In genomic region chr2:11203480-11203879, GRCh38 we compare ENCODE assay signal across 9 cellular contexts. TPM values are rescaled to one million over a fixed set of nuclear protein-coding genes. Genes with fewer than 3 reads are reported as not detected.
A peak's percentile ranks its signal among the peaks of the same experiment; 100 is the strongest.
DNase-seq lines count a peak whose midpoint lies in the region; ATAC-seq and TF ChIP-seq lines count a peak whose summit lies in the region.
"Had no signal": no experiment of that assay in that cellular context is flagged by ENCODE, and none has a peak within 500 bp of the region (broad histone marks: within the 10 kb centered on the region; RNA-seq: fewer than 3 reads in every experiment).

No MANE protein-coding gene starts in this region.

- no peak for TF ChIP-seq RAD21 in IMR-90 (IDR thresholded peaks at IDR 0.05; ENCODE audit: low read length)

- H3K9ac ChIP-seq in IMR-90 (ENCODE audit: low read depth, low read length): no peak overlapping the region

- H3K9me3 Mint-ChIP-seq in activated naive CD8-positive, alpha-beta T cell treated with anti-CD3 and anti-CD28 coated beads, Interleukin-2, amount 50 U/mL, for 24 hours: no peaks in the 10 kb centered on the region
- no peaks in the 10 kb centered on the region for H3K9me3 Mint-ChIP-seq in activated naive CD8-positive, alpha-beta T cell treated with anti-CD3 and anti-CD28 coated beads for 36 hours

- TF ChIP-seq CTCF in IMR-90 (conservative IDR thresholded peaks at IDR 0.05; ENCODE audit: low read depth, low read length) (no peak), upper lobe of right lung (IDR thresholded peaks at IDR 0.05) (no peak), adrenal gland (IDR thresholded peaks at IDR 0.05) (no peak), omental fat pad (IDR thresholded peaks at IDR 0.05) (no peak)

- H3K4me2 ChIP-seq in IMR-90 (ENCODE audit: low read depth, low read length): peak overlapping the region; percentile 16; the same call in 1 of the 2 replicates

- no peak overlapping the region for H2BK120ac ChIP-seq in IMR-90 (ENCODE audit: low read depth, low read length)

- no peak overlapping the region for H3K27ac Mint-ChIP-seq in activated naive CD8-positive, alpha-beta T cell treated with anti-CD3 and anti-CD28 coated beads, Interleukin-2, amount 50 U/mL, for 24 hours
- H3K27ac Mint-ChIP-seq in activated naive CD8-positive, alpha-beta T cell treated with anti-CD3 and anti-CD28 coated beads for 36 hours: no peak overlapping the region

- no peak overlapping the region for H4K91ac ChIP-seq in IMR-90 (ENCODE audit: insufficient read depth, low read depth, low read length)

- H3K9me1 ChIP-seq in IMR-90 (ENCODE audit: insufficient read depth, low read length): no peaks in the 10 kb centered on the region

- no peaks in the 10 kb centered on the region for H3K27me3 Mint-ChIP-seq in activated naive CD8-positive, alpha-beta T cell treated with anti-CD3 and anti-CD28 coated beads, Interleukin-2, amount 50 U/mL, for 24 hours
- H3K27me3 Mint-ChIP-seq in activated naive CD8-positive, alpha-beta T cell treated with anti-CD3 and anti-CD28 coated beads for 36 hours: no peaks in the 10 kb centered on the region

- no peak overlapping the region for H3K18ac ChIP-seq in IMR-90 (ENCODE audit: low read depth, low read length)

- H3K27ac ChIP-seq in IMR-90 (ENCODE audit: insufficient read depth, low read length): no peak overlapping the region
- no peak overlapping the region for H3K27ac ChIP-seq in upper lobe of right lung
- no peak overlapping the region for H3K27ac ChIP-seq in adrenal gland
- H3K27ac ChIP-seq: left ventricle myocardium inferior had no signal

- H3K36me3 ChIP-seq in IMR-90 (ENCODE audit: control insufficient read depth, insufficient read depth, low read length) (peaks cover 28% of the 10 kb centered on the region), upper lobe of right lung (peaks cover 69% of the 10 kb centered on the region), adrenal gland (replicated peaks in 1 of 2) (peaks cover 0 to 37% of the 10 kb centered on the region in 2 donors)

- no peak overlapping the region for H2AK5ac ChIP-seq in IMR-90 (ENCODE audit: low read depth, low read length)

- peaks cover 3% of the 10 kb centered on the region; the same call in 1 of the 2 replicates for H4K20me1 ChIP-seq in IMR-90 (ENCODE audit: insufficient read depth, low read length)

- H2AK9ac ChIP-seq in IMR-90 (replicated peaks; ENCODE audit: low read depth, low read length, poor library complexity): no peak overlapping the region

- intact Hi-C loops in IMR-90 (cut with micrococcal nuclease) (no loop called here), upper lobe of right lung (cut with DNase I) (no loop called here), adrenal gland (cut with DNase I) (no loop called here)

- BruUV-seq in IMR-90 (replicated peaks; lab: Mats Ljungman, UMichigan): no TSS peak

- no peak overlapping the region for H2BK20ac ChIP-seq in IMR-90 (ENCODE audit: low read depth, low read length)

- H3K36me3 Mint-ChIP-seq in activated naive CD8-positive, alpha-beta T cell treated with anti-CD3 and anti-CD28 coated beads, Interleukin-2, amount 50 U/mL, for 24 hours (ENCODE audit: low read depth): peaks cover 19% of the 10 kb centered on the region
- H3K36me3 Mint-ChIP-seq in activated naive CD8-positive, alpha-beta T cell treated with anti-CD3 and anti-CD28 coated beads for 36 hours: no peaks in the 10 kb centered on the region

- in situ Hi-C loops in IMR-90 (cut with MboI; ENCODE audit: low sequenced_read_pairs): no loop called here

- ATAC-seq in activated naive CD8-positive, alpha-beta T cell treated with anti-CD3 and anti-CD28 coated beads, Interleukin-2, amount 50 U/mL, for 24 hours: peak; percentile 88
- peak; percentile 87 for ATAC-seq in IMR-90 (ENCODE audit: low read depth)
- ATAC-seq in upper lobe of right lung: peak; percentile 74
- no peak for ATAC-seq in omental fat pad (ENCODE audit: low FRiP score)

- no CpG with 5 or more reads among the region's 3 CpGs for WGBS in IMR-90 (ENCODE audit: extremely low coverage in 2 of 2, insufficient read length in 1 of 2), 2 experiments
- 58 to 72% (median 65%) methylated on average over 3 of the region's 3 CpGs for WGBS in adrenal gland, 4 donors

- dilution Hi-C loops in IMR-90 (cut with HindIII; ENCODE audit: low sequenced_read_pairs, unreplicated experiment): no loop called here

- POLR2A ChIA-PET in IMR-90 (lab: Charles Lee; ENCODE audit: unreplicated experiment): no interaction called here

- DNase-seq in activated naive CD8-positive, alpha-beta T cell treated with anti-CD3 and anti-CD28 coated beads, Interleukin-2, amount 50 U/mL, for 24 hours: no peak
- DNase-seq in activated naive CD8-positive, alpha-beta T cell treated with anti-CD3 and anti-CD28 coated beads for 36 hours: no peak
- peak; percentile 69 for DNase-seq in IMR-90
- DNase-seq in dermis blood vessel endothelial cell: peak; percentile 69
- DNase-seq in upper lobe of right lung: no peak
- DNase-seq in adrenal gland: no peak
- DNase-seq in omental fat pad (ENCODE audit: low spot score): no peak
- no peak for DNase-seq in stimulated activated CD4-positive, alpha-beta T cell treated with anti-CD3 and anti-CD28 coated beads, Interleukin-2, amount 100 ng/mL, for 48 hours
- DNase-seq: left ventricle myocardium inferior had no signal

- H3K79me1 ChIP-seq in IMR-90 (ENCODE audit: low read depth in 1 of 2, low read length in 2 of 2): peaks cover 5 to 18% of the 10 kb centered on the region in 2 experiments; a peak in 3 of 4 replicates

- peaks cover 17% of the 10 kb centered on the region for H3K4me1 Mint-ChIP-seq in activated naive CD8-positive, alpha-beta T cell treated with anti-CD3 and anti-CD28 coated beads, Interleukin-2, amount 50 U/mL, for 24 hours
- H3K4me1 Mint-ChIP-seq in activated naive CD8-positive, alpha-beta T cell treated with anti-CD3 and anti-CD28 coated beads for 36 hours: peaks cover 9% of the 10 kb centered on the region

- no peak overlapping the region for H3K4me3 ChIP-seq in IMR-90 (ENCODE audit: insufficient read depth, low read depth, low read length)
- H3K4me3 ChIP-seq in upper lobe of right lung: no peak overlapping the region
- no peak overlapping the region for H3K4me3 ChIP-seq in adrenal gland
- H3K4me3 ChIP-seq: left ventricle myocardium inferior had no signal

- H3K27me3 ChIP-seq in IMR-90 (ENCODE audit: control insufficient read depth, insufficient read depth, low read length): no peaks in the 10 kb centered on the region
- H3K27me3 ChIP-seq in upper lobe of right lung: no peaks in the 10 kb centered on the region
- no peaks in the 10 kb centered on the region for H3K27me3 ChIP-seq in adrenal gland

- H2AFZ ChIP-seq in IMR-90 (replicated peaks; ENCODE audit: low read length, poor library complexity): no peak overlapping the region

- no peak overlapping the region for H4K8ac ChIP-seq in IMR-90 (ENCODE audit: low read depth in 2 of 2, low read length in 2 of 2)

- no peak overlapping the region for H2BK5ac ChIP-seq in IMR-90 (ENCODE audit: low read depth, low read length, poor library complexity, severe bottlenecking)

- H3K4ac ChIP-seq in IMR-90 (ENCODE audit: low read depth, low read length): no peak overlapping the region

- no peak overlapping the region for H3K23ac ChIP-seq in IMR-90 (ENCODE audit: low read depth, low read length)

- H3K4me1 ChIP-seq in IMR-90 (ENCODE audit: control insufficient read depth, insufficient read depth, low read length): no peaks in the 10 kb centered on the region
- peaks cover 4% of the 10 kb centered on the region for H3K4me1 ChIP-seq in upper lobe of right lung
- peaks cover 0 to 12% of the 10 kb centered on the region in 2 donors for H3K4me1 ChIP-seq in adrenal gland (replicated peaks in 1 of 2)
- H3K4me1 ChIP-seq: left ventricle myocardium inferior had no signal

- no peaks in the 10 kb centered on the region for H3K9me3 ChIP-seq in IMR-90 (ENCODE audit: control insufficient read depth, insufficient read depth, low read length)
- no peaks in the 10 kb centered on the region for H3K9me3 ChIP-seq in upper lobe of right lung
- no peaks in the 10 kb centered on the region for H3K9me3 ChIP-seq in adrenal gland (replicated peaks in 1 of 3)
- H3K9me3 ChIP-seq: left ventricle myocardium inferior had no signal

- H4K5ac ChIP-seq in IMR-90 (ENCODE audit: low read depth, low read length): no peak overlapping the region

- TF ChIP-seq POLR2A in IMR-90 (IDR thresholded peaks at IDR 0.05; ENCODE audit: low read depth, low read length) (no peak), adrenal gland (IDR thresholded peaks at IDR 0.05) (no peak)

- no peak overlapping the region for H3K14ac ChIP-seq in IMR-90 (replicated peaks; ENCODE audit: low read depth, low read length)

- H3K4me3 Mint-ChIP-seq in activated naive CD8-positive, alpha-beta T cell treated with anti-CD3 and anti-CD28 coated beads, Interleukin-2, amount 50 U/mL, for 24 hours: no peak overlapping the region
- no peak overlapping the region for H3K4me3 Mint-ChIP-seq in activated naive CD8-positive, alpha-beta T cell treated with anti-CD3 and anti-CD28 coated beads for 36 hours

- no peak overlapping the region for H3K56ac ChIP-seq in IMR-90 (ENCODE audit: extremely low read depth, insufficient read depth, low read length)

- CTCF ChIA-PET in IMR-90 (lab: Yijun Ruan, JAX): interaction anchor here (0.6 to 1.0 kb wide), 2 partner anchors 39 to 71 kb away, joined by 3 read pairs; a partner anchor contains a TSS

- no peak overlapping the region for H2BK15ac ChIP-seq in IMR-90 (ENCODE audit: low read depth, low read length)

TF ChIP-seq in IMR-90, 13 proteins besides CTCF, POLR2A, EP300 and RAD21 (continues in another document):
- TF ChIP-seq BHLHE40 (IDR thresholded peaks at IDR 0.05; ENCODE audit: low read depth, low read length) (peak; percentile 82), USF2 (IDR thresholded peaks at IDR 0.05; ENCODE audit: low read depth, low read length) (peak; percentile 76), FOS (IDR thresholded peaks at IDR 0.05; ENCODE audit: low read depth, low read length) (peak; percentile 31; the same call in 1 of the 2 replicates), NFE2L2 (IDR thresholded peaks at IDR 0.05; ENCODE audit: low read depth, low read length) (no peak)

RNA-seq across cellular contexts. Expression of gene SLC66A3, which starts 48.2 kb away (rescaled TPM):
- 1 to 10 TPM; 5.6 to 6.8 TPM for total RNA-seq in activated naive CD8-positive, alpha-beta T cell treated with anti-CD3 and anti-CD28 coated beads for 36 hours
- 18.1 and 18.9 TPM in 2 replicates for total RNA-seq in IMR-90 (2012; rRNA removed)
- 25.2 and 27.0 TPM in 2 replicates for polyA plus RNA-seq in IMR-90 (2012; rRNA removed)
- 11.2 and 30.6 TPM in 2 replicates for polyA plus RNA-seq in IMR-90 (2012; cell fraction: cytosol; rRNA removed)
- polyA plus RNA-seq in IMR-90 (2012; cell fraction: nucleus; rRNA removed; ENCODE audit: low replicate concordance): 14.2 and 15.3 TPM in 2 replicates
- 29.3 and 53.4 TPM in 2 replicates for total RNA-seq in dermis blood vessel endothelial cell
- 21.2 TPM for total RNA-seq in upper lobe of right lung
- total RNA-seq in adrenal gland: 100 to 1,000 TPM in 3 of 8 donors, 10 to 100 TPM in 5; 21.3 to 162 (median 57.1) TPM
- 10 to 100 TPM; 13.0 to 33.1 (median 18.9) TPM for polyA plus RNA-seq in adrenal gland
- 10 to 100 TPM; 32.5 to 68.7 (median 59.0) TPM for total RNA-seq in omental fat pad

Comparison
In these comparisons a context has a peak if more than half of its experiments do, and no peak if none do; other contexts are left out.
1. DNase-seq: peak in IMR-90 (single experiment) and dermis blood vessel endothelial cell (single experiment); none in activated naive CD8-positive, alpha-beta T cell treated with anti-CD3 and anti-CD28 coated beads, Interleukin-2, amount 50 U/mL, for 24 hours (single experiment), activated naive CD8-positive, alpha-beta T cell treated with anti-CD3 and anti-CD28 coated beads for 36 hours (single experiment), upper lobe of right lung (single experiment), adrenal gland (0 of 7), omental fat pad (single experiment) and stimulated activated CD4-positive, alpha-beta T cell treated with anti-CD3 and anti-CD28 coated beads, Interleukin-2, amount 100 ng/mL, for 48 hours (0 of 2).